In the genomic region with DNA sequence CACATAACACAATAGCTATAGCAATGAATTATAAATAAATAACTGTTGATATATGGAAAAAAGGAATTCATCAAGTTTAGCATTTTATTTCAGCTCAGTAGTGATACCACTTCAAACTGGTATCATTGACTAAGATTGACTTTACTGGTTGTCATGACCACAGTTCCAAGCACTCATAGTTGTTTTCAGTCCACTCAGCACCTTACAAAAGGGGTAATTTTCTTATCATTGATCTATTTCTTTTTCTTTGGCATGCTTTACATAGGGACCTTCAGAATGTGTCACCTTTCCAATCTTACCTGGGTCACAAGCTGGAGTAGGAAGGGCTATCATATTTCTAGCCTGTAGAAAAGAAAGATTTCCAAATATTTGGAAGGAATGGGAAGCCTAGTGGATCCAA, we compare ENCODE assay signal across 22 cellular contexts.
"Had no signal": no experiment of that assay in that cellular context is flagged by ENCODE, and none has a peak within 500 bp of the region (broad histone marks: within the 10 kb centered on the region; RNA-seq: fewer than 3 reads in every experiment).

No MANE protein-coding gene starts in this region.

- H3K9me3 ChIP-seq: colonic mucosa, esophagus squamous epithelium, gastrocnemius medialis, heart right ventricle, left lung, lower lobe of right lung had no signal

- H3K4me1 ChIP-seq: colonic mucosa, esophagus squamous epithelium, gastrocnemius medialis, heart right ventricle, left lung, lower lobe of right lung had no signal

- H3K27ac ChIP-seq: colonic mucosa, epithelial cell of prostate, esophagus squamous epithelium, gastrocnemius medialis, heart right ventricle, left lung, lower lobe of right lung had no signal

- H3K36me3 ChIP-seq: colonic mucosa, esophagus squamous epithelium, gastrocnemius medialis, heart right ventricle, left lung, lower lobe of right lung had no signal

- DNase-seq: colonic mucosa; cortex of kidney; effector CD8-positive, alpha-beta T cell; effector memory CD8-positive, alpha-beta T cell; endodermal cell; erythroblast; esophagus squamous epithelium; foreskin fibroblast; foreskin melanocyte; gastrocnemius medialis; glutamatergic neuron; head of caudate nucleus; heart right ventricle; hippocampal formation; left cardiac atrium; left lung; left ventricle myocardium superior; lower lobe of right lung; mesenchymal stem cell; midbrain; naive thymus-derived CD4-positive, alpha-beta T cell had no signal

- H3K27me3 ChIP-seq: colonic mucosa, esophagus squamous epithelium, gastrocnemius medialis, heart right ventricle, left lung had no signal

- H3K4me3 ChIP-seq: colonic mucosa, esophagus squamous epithelium, gastrocnemius medialis, heart right ventricle, left lung, lower lobe of right lung had no signal
